ENCODE assay signal across 11 cellular contexts in the genomic region with DNA sequence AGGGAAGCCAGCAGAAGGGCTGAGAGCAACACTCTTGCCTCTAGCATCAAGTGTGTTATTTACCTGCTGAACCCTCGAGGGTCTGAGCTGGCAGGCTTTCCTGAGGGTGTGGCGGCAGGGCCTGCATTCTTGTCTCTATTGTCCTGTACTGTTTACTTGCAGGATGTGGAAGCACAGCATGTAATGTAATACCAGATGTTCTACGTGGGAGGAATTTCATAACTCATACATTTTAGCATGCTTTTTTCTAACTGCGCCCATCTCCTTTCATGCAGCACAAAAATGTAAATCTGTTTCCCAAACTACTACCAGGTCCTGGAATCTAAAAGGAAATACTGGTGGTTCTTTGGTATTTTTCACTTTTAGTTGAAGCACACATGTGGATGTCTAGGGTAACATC.
DNase-seq lines count a peak whose midpoint lies in the region; ATAC-seq, FAIRE-seq and TF ChIP-seq lines count a peak whose summit lies in the region.
"Had no signal": no experiment of that assay in that cellular context is flagged by ENCODE, and none has a peak within 500 bp of the region (broad histone marks: within the 10 kb centered on the region; RNA-seq: fewer than 3 reads in every experiment).

No MANE protein-coding gene starts in this region.

- no peaks in the 10 kb centered on the region for H3K9me2 ChIP-seq in SK-N-SH

- H3F3A ChIP-seq in SK-N-SH (replicated peaks; ENCODE audit: insufficient read depth) = no peaks in the 10 kb centered on the region

- FAIRE-seq in astrocyte (lab: Jason Lieb, UNC) = no peak

- no peaks in the 10 kb centered on the region for H3K27me3 Mint-ChIP-seq in astrocyte (ENCODE audit: low read depth, unreplicated experiment)

- no peak for TF ChIP-seq RAD21 in SK-N-SH (IDR thresholded peaks at IDR 0.05; ENCODE audit: low read length)

- TF ChIP-seq CTCF in SK-N-SH (IDR thresholded peaks at IDR 0.05) = no peak
- no peak for TF ChIP-seq CTCF in astrocyte (IDR thresholded peaks at IDR 0.05; ENCODE audit: insufficient read depth, low read depth, low read length)
- no peak for TF ChIP-seq CTCF in uterus (IDR thresholded peaks at IDR 0.05)

- H3K27ac ChIP-seq in SK-N-SH (ENCODE audit: low read depth in 2 of 2, low read length in 1 of 2) (peak overlapping the region in 1 of 2 experiments; percentile 22; a peak in 1 of 4 replicates), astrocyte (ENCODE audit: low read depth, low read length) (peak overlapping the region; percentile 78), uterus (peak overlapping the region; percentile 48 to 62)
- H3K27ac ChIP-seq: thoracic aorta, VCaP had no signal

- ATAC-seq in SK-N-SH treated with all-trans-retinoic acid at 6 μM for 48 hours (no peak), GM19455 (IDR thresholded peaks at IDR 0.05; ENCODE audit: unreplicated experiment) (no peak), GM21528 (IDR thresholded peaks at IDR 0.05; ENCODE audit: low FRiP score, unreplicated experiment) (no peak)

- H3K4me2 ChIP-seq in SK-N-SH (no peak overlapping the region), astrocyte (ENCODE audit: low read length) (peak overlapping the region; percentile 27)

- H3K79me2 ChIP-seq in SK-N-SH (ENCODE audit: insufficient read depth) = no peaks in the 10 kb centered on the region
- no peaks in the 10 kb centered on the region for H3K79me2 ChIP-seq in astrocyte (ENCODE audit: insufficient read depth, low read length)

- H2AFZ ChIP-seq in SK-N-SH (ENCODE audit: low read depth) (no peak overlapping the region), astrocyte (ENCODE audit: low read depth, low read length) (no peak overlapping the region)

- no peak overlapping the region for H3K9ac ChIP-seq in SK-N-SH
- peak overlapping the region; percentile 59 for H3K9ac ChIP-seq in astrocyte (ENCODE audit: low read length)

- no peak overlapping the region for H3K27ac Mint-ChIP-seq in astrocyte (ENCODE audit: unreplicated experiment)

- H3K4me3 ChIP-seq in SK-N-SH (ENCODE audit: low read depth in 2 of 2, low read length in 1 of 2) (no peak overlapping the region), astrocyte (ENCODE audit: insufficient read depth, low read depth, low read length) (no peak overlapping the region), uterus (no peak overlapping the region)
- H3K4me3 ChIP-seq: sigmoid colon, thoracic aorta had no signal

- peaks cover 35% of the 10 kb centered on the region for H3K4me1 Mint-ChIP-seq in astrocyte (ENCODE audit: low read depth, unreplicated experiment)

- POLR2A ChIA-PET in SK-N-SH (lab: Yijun Ruan, JAX) = no interaction called here

- H3K27me3 ChIP-seq in SK-N-SH (ENCODE audit: insufficient read depth) = no peaks in the 10 kb centered on the region
- no peaks in the 10 kb centered on the region for H3K27me3 ChIP-seq in astrocyte (ENCODE audit: insufficient read depth, low read length)
- H3K27me3 ChIP-seq in uterus = no peaks in the 10 kb centered on the region
- H3K27me3 ChIP-seq: sigmoid colon had no signal

- H3K9me3 Mint-ChIP-seq in astrocyte (ENCODE audit: unreplicated experiment) = peaks cover 2% of the 10 kb centered on the region

- DNase-seq in SK-N-SH = no peak
- peak; percentile 93 for DNase-seq in astrocyte (ENCODE audit: low read depth)
- DNase-seq in iris pigment epithelial cell (ENCODE audit: low read depth) = peak; percentile 97
- peak in 1 of 2 donors; percentile 32 for DNase-seq in uterus
- no peak for DNase-seq in kidney glomerular epithelial cell (lab: John Stamatoyannopoulos, UW)
- DNase-seq: sigmoid colon had no signal

- CTCF ChIA-PET in SK-N-SH (lab: Yijun Ruan, JAX) = interaction anchor here (2.2 kb wide), 1 partner anchor 42 kb away, joined by 8 read pairs; no protein-coding TSS in a partner anchor

- H3K9me3 ChIP-seq in SK-N-SH (no peaks in the 10 kb centered on the region), astrocyte (ENCODE audit: insufficient read depth, low read depth, low read length) (no peaks in the 10 kb centered on the region), uterus (no peaks in the 10 kb centered on the region)
- H3K9me3 ChIP-seq: sigmoid colon, thoracic aorta had no signal

- TF ChIP-seq EP300 in SK-N-SH (IDR thresholded peaks at IDR 0.05; ENCODE audit: borderline replicate concordance in 1 of 2, low read depth in 1 of 2, low read length in 1 of 2) = no peak

- no peak for TF ChIP-seq POLR2A in uterus (IDR thresholded peaks at IDR 0.05)

- H4K20me1 ChIP-seq in SK-N-SH (ENCODE audit: insufficient read depth) (no peaks in the 10 kb centered on the region), astrocyte (ENCODE audit: insufficient read depth, low read length) (no peaks in the 10 kb centered on the region)

- intact Hi-C loops in uterus (cut with DNase I; ENCODE audit: low total_unique reads) = no loop called here

- peaks cover 5 to 37% of the 10 kb centered on the region in 2 experiments; a peak in 2 of 4 replicates for H3K4me1 ChIP-seq in SK-N-SH (ENCODE audit: control insufficient read depth in 1 of 2, insufficient read depth in 2 of 2, low read depth in 1 of 2, low read length in 1 of 2)
- peaks cover 35% of the 10 kb centered on the region for H3K4me1 ChIP-seq in astrocyte (ENCODE audit: insufficient read depth, low read length)
- peaks cover 5 to 12% of the 10 kb centered on the region in 2 donors for H3K4me1 ChIP-seq in uterus

- peaks cover 7% of the 10 kb centered on the region for H3K36me3 Mint-ChIP-seq in astrocyte (ENCODE audit: low read depth, unreplicated experiment)

- H3K36me3 ChIP-seq in SK-N-SH (replicated peaks in 1 of 2; ENCODE audit: control insufficient read depth in 1 of 2, insufficient read depth in 2 of 2, low read length in 1 of 2) (peaks cover 7 to 18% of the 10 kb centered on the region in 2 experiments), astrocyte (ENCODE audit: insufficient read depth, low read length) (no peaks in the 10 kb centered on the region), uterus (no peaks in the 10 kb centered on the region)

- H3K4me3 Mint-ChIP-seq in astrocyte (ENCODE audit: unreplicated experiment) = no peak overlapping the region

- 79% methylated on average over 4 of the region's 4 CpGs for WGBS in SK-N-SH (ENCODE audit: low lambda C conversion rate)

TF ChIP-seq in SK-N-SH, 30 proteins besides CTCF, POLR2A, EP300 and RAD21:
- peak; percentile 7; the same call in 1 of the 2 replicates for TF ChIP-seq TCF12 (IDR thresholded peaks at IDR 0.05)
- TF ChIP-seq, protein P1, sequence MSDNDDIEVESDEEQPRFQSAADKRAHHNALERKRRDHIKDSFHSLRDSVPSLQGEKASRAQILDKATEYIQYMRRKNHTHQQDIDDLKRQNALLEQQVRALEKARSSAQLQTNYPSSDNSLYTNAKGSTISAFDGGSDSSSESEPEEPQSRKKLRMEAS (IDR thresholded peaks at IDR 0.05; ENCODE audit: low read depth) = no peak

TF ChIP-seq in SK-N-SH treated with all-trans-retinoic acid at 6 μM for 48 hours, 23 proteins besides CTCF, POLR2A, EP300 and RAD21:
- no peak for TF ChIP-seq OSR1 (CRISPR knock-in tag; IDR thresholded peaks at IDR 0.05)
- TF ChIP-seq GLIS3 (CRISPR knock-in tag; IDR thresholded peaks at IDR 0.05) = no peak
- no peak for TF ChIP-seq RARB (CRISPR knock-in tag; IDR thresholded peaks at IDR 0.05)
- no peak for TF ChIP-seq ZFP30 (CRISPR knock-in tag; IDR thresholded peaks at IDR 0.05)
- TF ChIP-seq ZC3H10 (CRISPR knock-in tag; IDR thresholded peaks at IDR 0.05) = no peak
- no peak for TF ChIP-seq ZNF8 (CRISPR knock-in tag; IDR thresholded peaks at IDR 0.05)
- TF ChIP-seq, protein P2, sequence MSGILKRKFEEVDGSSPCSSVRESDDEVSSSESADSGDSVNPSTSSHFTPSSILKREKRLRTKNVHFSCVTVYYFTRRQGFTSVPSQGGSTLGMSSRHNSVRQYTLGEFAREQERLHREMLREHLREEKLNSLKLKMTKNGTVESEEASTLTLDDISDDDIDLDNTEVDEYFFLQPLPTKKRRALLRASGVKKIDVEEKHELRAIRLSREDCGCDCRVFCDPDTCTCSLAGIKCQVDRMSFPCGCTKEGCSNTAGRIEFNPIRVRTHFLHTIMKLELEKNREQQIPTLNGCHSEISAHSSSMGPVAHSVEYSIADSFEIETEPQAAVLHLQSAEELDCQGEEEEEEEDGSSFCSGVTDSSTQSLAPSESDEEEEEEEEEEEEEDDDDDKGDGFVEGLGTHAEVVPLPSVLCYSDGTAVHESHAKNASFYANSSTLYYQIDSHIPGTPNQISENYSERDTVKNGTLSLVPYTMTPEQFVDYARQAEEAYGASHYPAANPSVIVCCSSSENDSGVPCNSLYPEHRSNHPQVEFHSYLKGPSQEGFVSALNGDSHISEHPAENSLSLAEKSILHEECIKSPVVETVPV (CRISPR knock-in tag; IDR thresholded peaks at IDR 0.05) = no peak
- no peak for TF ChIP-seq TCF4 (CRISPR knock-in tag; IDR thresholded peaks at IDR 0.05; ENCODE audit: borderline replicate concordance)

Comparison
In these comparisons a context has a peak if more than half of its experiments do, and no peak if none do; other contexts are left out.
1. DNase-seq: peak in astrocyte (single experiment) and iris pigment epithelial cell (single experiment); none in SK-N-SH (single experiment) and kidney glomerular epithelial cell (single experiment).